Comparison of ENCODE assay signal across 22 cellular contexts in the genomic region with DNA sequence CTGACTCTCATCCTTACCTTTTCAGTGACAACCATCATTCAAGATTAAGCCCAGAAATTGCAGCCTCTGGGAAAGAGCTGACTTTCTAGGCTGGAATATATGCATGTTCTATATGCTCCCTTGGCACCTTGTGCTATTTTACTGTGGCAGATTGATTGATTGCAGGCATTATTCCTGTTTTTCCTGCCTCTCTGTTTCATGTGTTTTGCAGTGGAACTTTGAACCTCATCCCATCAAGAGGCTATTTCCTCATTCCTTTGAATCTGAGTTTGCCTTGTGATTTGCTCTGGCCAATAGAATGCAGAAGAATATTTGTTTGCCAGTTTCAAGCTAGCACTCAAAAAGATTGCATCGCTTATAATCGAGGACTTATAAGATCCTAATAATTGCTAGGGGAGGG.
DNase-seq lines count a peak whose midpoint lies in the region; ATAC-seq, FAIRE-seq and TF ChIP-seq lines count a peak whose summit lies in the region.
"Had no signal": no experiment of that assay in that cellular context is flagged by ENCODE, and none has a peak within 500 bp of the region (broad histone marks: within the 10 kb centered on the region; RNA-seq: fewer than 3 reads in every experiment).

No MANE protein-coding gene starts in this region.

- no peaks in the 10 kb centered on the region for H3K9me3 Mint-ChIP-seq in activated T-cell treated with anti-CD3 and anti-CD28 coated beads, Interleukin-2, amount 50 U/mL, for 24 hours
- H3K9me3 Mint-ChIP-seq: endodermal cell had no signal

- no peak overlapping the region for H3K4me3 Mint-ChIP-seq in activated T-cell treated with anti-CD3 and anti-CD28 coated beads, Interleukin-2, amount 50 U/mL, for 24 hours
- H3K4me3 Mint-ChIP-seq: activated CD8-positive, alpha-beta T cell treated with anti-CD3 and anti-CD28 coated beads, Interleukin-2, amount 10 ng/mL, durations not matched to agents 7 days and 5 days; endodermal cell had no signal

- H3K4me3 ChIP-seq in body of pancreas (no peak overlapping the region), left lung (no peak overlapping the region), pancreas (no peak overlapping the region), lower leg skin (ENCODE audit: low read depth, poor library complexity, severe bottlenecking) (no peak overlapping the region)
- H3K4me3 ChIP-seq: spleen had no signal

- no peak overlapping the region for H3K27ac ChIP-seq in body of pancreas
- no peak overlapping the region for H3K27ac ChIP-seq in left lung
- no peak overlapping the region for H3K27ac ChIP-seq in pancreas
- H3K27ac ChIP-seq: spleen had no signal

- TF ChIP-seq POLR2A in body of pancreas (IDR thresholded peaks at IDR 0.05) (no peak), lower leg skin (IDR thresholded peaks at IDR 0.05) (no peak)

- no peaks in the 10 kb centered on the region for H3K36me3 Mint-ChIP-seq in activated T-cell treated with anti-CD3 and anti-CD28 coated beads, Interleukin-2, amount 50 U/mL, for 24 hours (ENCODE audit: low read depth)

- H3K36me3 ChIP-seq in body of pancreas (replicated peaks in 1 of 2; ENCODE audit: insufficient read depth in 1 of 2, low read depth in 2 of 2) (no peaks in the 10 kb centered on the region), left lung (no peaks in the 10 kb centered on the region), pancreas (no peaks in the 10 kb centered on the region)
- H3K36me3 ChIP-seq: spleen had no signal

- H3K4me1 ChIP-seq in body of pancreas (no peaks in the 10 kb centered on the region), left lung (peaks cover 0 to 3% of the 10 kb centered on the region in 2 donors), pancreas (peaks cover 0 to 8% (median 0%) of the 10 kb centered on the region in 3 donors)

- H3K27me3 Mint-ChIP-seq in activated T-cell treated with anti-CD3 and anti-CD28 coated beads, Interleukin-2, amount 50 U/mL, for 24 hours = peaks cover 11% of the 10 kb centered on the region

- no peak for DNase-seq in HEK293T (ENCODE audit: extremely low spot score)
- no peak for DNase-seq in body of pancreas
- no peak for DNase-seq in left lung
- no peak for DNase-seq in pancreas
- DNase-seq in activated T-cell treated with anti-CD3 and anti-CD28 coated beads, Interleukin-2, amount 50 U/mL, for 24 hours = no peak
- no peak for DNase-seq in lower leg skin (ENCODE audit: low spot score in 2 of 2)
- DNase-seq in NCI-H82 treated with DMSO at 0.1 percent for 48 hours (lab: John Stamatoyannopoulos, UW; ENCODE audit: unreplicated experiment) = no peak
- no peak for DNase-seq in putamen (ENCODE audit: low spot score)
- DNase-seq: activated CD8-positive, alpha-beta T cell treated with anti-CD3 and anti-CD28 coated beads, Interleukin-2, amount 10 ng/mL, durations not matched to agents 7 days and 5 days; cortex of kidney; DMS153; endodermal cell; GF-D8; Karpas-422; kidney glomerular epithelial cell; NCI-H526 treated with DMSO at 0.1 percent for 48 hours; RPMI8226; spleen; stimulated activated CD4-positive, alpha-beta T cell treated with anti-CD3 and anti-CD28 coated beads, Interleukin-4, amount 100 ng/mL, for 24 hours; stimulated activated naive CD8-positive, alpha-beta T cell treated with anti-CD3 and anti-CD28 coated beads, Interleukin-15, Interleukin-2, amounts not matched to agents 100 U/mL and 50 U/mL, for 24 hours; T1000 had no signal

- no peak for FAIRE-seq in pancreas (lab: Jason Lieb, UNC)
- FAIRE-seq: HTR-8/SVneo had no signal

- peaks cover 3% of the 10 kb centered on the region for H3K4me1 Mint-ChIP-seq in activated T-cell treated with anti-CD3 and anti-CD28 coated beads, Interleukin-2, amount 50 U/mL, for 24 hours (ENCODE audit: low read depth)
- H3K4me1 Mint-ChIP-seq: endodermal cell had no signal

- H3K27me3 ChIP-seq in body of pancreas (no peaks in the 10 kb centered on the region), left lung (no peaks in the 10 kb centered on the region), pancreas (no peaks in the 10 kb centered on the region)
- H3K27me3 ChIP-seq: spleen had no signal

- intact Hi-C loops in body of pancreas (cut with DNase I) = loop anchor here (10.0 kb wide), 1 partner anchor 383 kb away; no protein-coding TSS in a partner anchor
- intact Hi-C loops in left lung (cut with DNase I) = loop anchor here in 1 of 2 donors (10.0 kb wide), 1 partner anchor 383 kb away; no protein-coding TSS in a partner anchor
- intact Hi-C loops in pancreas (cut with DNase I) = loop anchor here in 1 of 3 donors (10.0 kb wide), 1 partner anchor 383 kb away; no protein-coding TSS in a partner anchor
- intact Hi-C loops in lower leg skin (cut with DNase I; ENCODE audit: low total_unique reads) = loop anchor here (10.0 kb wide), 1 partner anchor 383 kb away; no protein-coding TSS in a partner anchor

- ATAC-seq in body of pancreas = peak; percentile 45
- ATAC-seq in left lung = peak; percentile 19
- peak in 3 of 4 donors; percentile 33 to 60 (median 56) for ATAC-seq in pancreas
- ATAC-seq: activated CD8-positive, alpha-beta T cell treated with anti-CD3 and anti-CD28 coated beads, Interleukin-2, amount 10 ng/mL, durations not matched to agents 7 days and 5 days; stimulated activated naive CD8-positive, alpha-beta T cell treated with anti-CD3 and anti-CD28 coated beads, Interleukin-15, Interleukin-2, amounts not matched to agents 100 U/mL and 50 U/mL, for 24 hours had no signal

- CTCF ChIA-PET in HEK293T (lab: Yijun Ruan, JAX) = interaction anchor here (0.6 kb wide), 1 partner anchor 31 kb away, joined by 3 read pairs; no protein-coding TSS in a partner anchor

- 12 to 21% methylated on average over 2 of the region's 2 CpGs for WGBS in body of pancreas, 2 donors
- 4 to 11% methylated on average over 2 of the region's 2 CpGs for WGBS in pancreas, 2 donors
- 53 to 62% methylated on average over 2 of the region's 2 CpGs for WGBS in lower leg skin, 2 donors

- TF ChIP-seq CTCF in body of pancreas (IDR thresholded peaks at IDR 0.05) = no peak
- no peak for TF ChIP-seq CTCF in left lung (IDR thresholded peaks at IDR 0.05)
- no peak for TF ChIP-seq CTCF in pancreas (IDR thresholded peaks at IDR 0.05)
- TF ChIP-seq CTCF in lower leg skin (IDR thresholded peaks at IDR 0.05) = no peak

- no peak overlapping the region for H3K27ac Mint-ChIP-seq in activated T-cell treated with anti-CD3 and anti-CD28 coated beads, Interleukin-2, amount 50 U/mL, for 24 hours
- H3K27ac Mint-ChIP-seq: activated CD8-positive, alpha-beta T cell treated with anti-CD3 and anti-CD28 coated beads, Interleukin-2, amount 10 ng/mL, durations not matched to agents 7 days and 5 days; endodermal cell had no signal

- no peaks in the 10 kb centered on the region for H3K9me3 ChIP-seq in body of pancreas
- H3K9me3 ChIP-seq in left lung = no peaks in the 10 kb centered on the region
- no peaks in the 10 kb centered on the region for H3K9me3 ChIP-seq in pancreas
- H3K9me3 ChIP-seq: spleen had no signal

- POLR2A ChIA-PET in HEK293T (lab: Yijun Ruan, JAX) = no interaction called here

TF ChIP-seq in HEK293T, 16 proteins besides CTCF, POLR2A, EP300 and RAD21:
- TF ChIP-seq L3MBTL2 (conservative IDR thresholded peaks at IDR 0.05) (no peak), PKNOX1 (IDR thresholded peaks at IDR 0.05) (peak; percentile 24; the same call in 1 of the 2 replicates), ARNT (IDR thresholded peaks at IDR 0.05) (no peak), NFRKB (IDR thresholded peaks at IDR 0.05) (no peak)
